32 cellular contexts compared by ENCODE assay signal in genomic region chr9:78989031-78989658, GRCh38.
"Had no signal": no experiment of that assay in that cellular context is flagged by ENCODE, and none has a peak within 500 bp of the region (broad histone marks: within the 10 kb centered on the region; RNA-seq: fewer than 3 reads in every experiment).

No MANE protein-coding gene starts in this region.

- H3K27ac ChIP-seq: epithelial cell of prostate, esophagus squamous epithelium, hepatocyte, neural progenitor cell, parathyroid adenoma, psoas muscle, sigmoid colon, suprapubic skin, tibial artery, VCaP had no signal

- H3K36me3 ChIP-seq: esophagus squamous epithelium, neural progenitor cell, sigmoid colon, suprapubic skin, tibial artery had no signal

- H3K9ac ChIP-seq: neural progenitor cell, parathyroid adenoma had no signal

- H3K9me3 ChIP-seq: esophagus squamous epithelium, psoas muscle, sigmoid colon, suprapubic skin, tibial artery had no signal

- H3K4me1 ChIP-seq: esophagus squamous epithelium, parathyroid adenoma, psoas muscle, sigmoid colon, suprapubic skin, tibial artery had no signal

- H3K27me3 ChIP-seq: esophagus squamous epithelium, hepatocyte, neural progenitor cell, sigmoid colon, suprapubic skin, tibial artery had no signal

- DNase-seq: activated CD4-positive, alpha-beta T cell treated with anti-CD3 and anti-CD28 coated beads for 4 hours; activated CD4-positive, alpha-beta T cell treated with anti-CD3 and anti-CD28 coated beads, Interleukin-2, amount 50 U/mL, for 4 hours; activated CD8-positive, alpha-beta memory T cell treated with anti-CD3 and anti-CD28 coated beads for 24 hours; activated CD8-positive, alpha-beta memory T cell treated with anti-CD3 and anti-CD28 coated beads, Interleukin-2, amount 50 U/mL, for 4 hours; activated effector memory CD4-positive, alpha-beta T cell treated with anti-CD3 and anti-CD28 coated beads, Interleukin-2, amount 50 U/mL, for 16 hours; activated naive CD4-positive, alpha-beta T cell treated with anti-CD3 and anti-CD28 coated beads, Interleukin-2, amount 10 ng/mL, durations not matched to agents 7 days and 5 days; activated T-cell treated with anti-CD3 and anti-CD28 coated beads, Interleukin-2, amount 50 U/mL, for 1 hour; amniotic stem cell; central memory CD4-positive, alpha-beta T cell; endodermal cell; esophagus squamous epithelium; glutamatergic neuron; left colon; midbrain; naive thymus-derived CD8-positive, alpha-beta T cell; occipital lobe; psoas muscle; sigmoid colon; stimulated activated CD4-positive, alpha-beta T cell treated with anti-CD3 and anti-CD28 coated beads, Interleukin-15, amount 100 ng/mL, for 24 hours; stimulated activated CD4-positive, alpha-beta T cell treated with anti-CD3 and anti-CD28 coated beads, Interleukin-2, amount 100 ng/mL, for 24 hours; stimulated activated naive B cell treated with anti-CD40 and anti-IgM and Interleukin-4, amounts not matched to agents 10 μg/mL and 1 μg/mL and 100 μg/mL, for 72 hours; T-helper 9 cell; tibial artery had no signal

- H3K4me3 ChIP-seq: esophagus squamous epithelium, hepatocyte, neural progenitor cell, psoas muscle, sigmoid colon, suprapubic skin, tibial artery had no signal

- H3K79me2 ChIP-seq: hepatocyte, parathyroid adenoma had no signal

- FAIRE-seq: frontal cortex, keratinocyte, TTC549 had no signal

- ATAC-seq: left colon; naive thymus-derived CD8-positive, alpha-beta T cell; psoas muscle; stimulated activated naive B cell treated with anti-CD40 and anti-IgM and Interleukin-4, amounts not matched to agents 10 μg/mL and 1 μg/mL and 100 μg/mL, for 72 hours had no signal

- H3K4me2 ChIP-seq: hepatocyte, neural progenitor cell had no signal

- H2AFZ ChIP-seq: hepatocyte, neural progenitor cell, parathyroid adenoma had no signal
